8 cellular contexts compared by ENCODE assay signal in the genomic region with DNA sequence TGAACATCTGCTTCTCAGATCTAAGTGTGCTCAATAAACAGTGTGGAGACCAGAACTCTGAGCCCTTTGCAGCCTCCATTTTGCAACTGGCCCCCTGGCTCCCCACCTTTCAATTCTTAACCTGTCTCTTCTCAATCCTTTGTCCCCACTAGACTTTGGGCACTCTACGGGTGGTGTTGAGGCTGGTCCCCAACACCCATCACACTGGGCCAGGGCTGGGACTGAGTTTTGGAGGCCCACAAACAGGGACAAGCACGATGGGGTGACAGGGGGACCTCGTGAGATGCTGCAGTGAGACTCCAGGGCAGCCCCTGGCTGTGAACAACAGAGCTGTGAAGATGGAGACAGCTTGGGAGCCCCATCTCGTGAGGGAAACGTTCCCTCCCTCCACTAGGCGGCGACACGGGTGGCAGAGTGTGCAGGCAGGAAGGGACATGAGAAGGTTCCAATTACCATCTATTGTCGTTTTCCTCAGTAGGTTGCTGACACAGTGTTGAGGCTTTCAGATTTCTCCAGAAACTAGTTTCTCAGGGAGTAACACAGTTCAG. TPM values are rescaled to one million over a fixed set of nuclear protein-coding genes. Genes with fewer than 3 reads are reported as not detected.
DNase-seq lines count a peak whose midpoint lies in the region; ATAC-seq and TF ChIP-seq lines count a peak whose summit lies in the region.

No MANE protein-coding gene starts in this region.

- H3K4me3 ChIP-seq in OCI-LY7 (ENCODE audit: low read depth, low read length, poor library complexity, severe bottlenecking), result no peak overlapping the region
- no peak overlapping the region for H3K4me3 ChIP-seq in hepatocyte

- POLR2A ChIA-PET in OCI-LY7 (lab: Charles Lee), result no interaction called here

- no peak overlapping the region for H3K4me2 ChIP-seq in OCI-LY7 (ENCODE audit: low read length)
- H3K4me2 ChIP-seq in hepatocyte, result no peak overlapping the region

- no peaks in the 10 kb centered on the region; the same call in 1 of the 2 replicates for H3K9me3 ChIP-seq in OCI-LY7 (ENCODE audit: low read length)
- H3K9me3 ChIP-seq in hepatocyte (ENCODE audit: low read depth), result no peaks in the 10 kb centered on the region

- peak; percentile 58 for DNase-seq in SKM-1 treated with dmso at 0.1 percent for 144 hours (lab: John Stamatoyannopoulos, UW; ENCODE audit: unreplicated experiment)
- DNase-seq in SKM-1 (lab: John Stamatoyannopoulos, UW; ENCODE audit: unreplicated experiment), result no peak
- peak; percentile 72 for DNase-seq in OCI-LY7 (ENCODE audit: low spot score)
- DNase-seq in activated gamma-delta T cell treated with anti-CD3 and anti-CD28 coated beads, Interleukin-2, amount 50 U/mL, for 16 hours (ENCODE audit: low read depth), result peak; percentile 52
- peak; percentile 41 for DNase-seq in hepatocyte (ENCODE audit: low spot score)
- DNase-seq in stimulated activated CD8-positive, alpha-beta memory T cell treated with anti-CD3 and anti-CD28 coated beads, Interleukin-12 subunit alpha, Interleukin-12 subunit beta, amount 100 ng/mL, for 1 hour (ENCODE audit: low read depth), result peak; percentile 48
- DNase-seq in C1 segment of cervical spinal cord (lab: John Stamatoyannopoulos, UW), result no peak

- no peaks in the 10 kb centered on the region for H4K20me1 ChIP-seq in OCI-LY7 (ENCODE audit: insufficient read depth, low read length)
- H4K20me1 ChIP-seq in hepatocyte (ENCODE audit: insufficient read depth, poor library complexity, severe bottlenecking), result peaks cover 18% of the 10 kb centered on the region

- WGBS in hepatocyte (ENCODE audit: low lambda C conversion rate, missing lambda C conversion rate), result 62% methylated on average over 9 of the region's 9 CpGs

- no peak overlapping the region for H2AFZ ChIP-seq in OCI-LY7 (ENCODE audit: low read length)
- H2AFZ ChIP-seq in hepatocyte, result no peak overlapping the region

- no peaks in the 10 kb centered on the region for H3K27me3 ChIP-seq in hepatocyte

- H3K9me2 ChIP-seq in OCI-LY7 (ENCODE audit: insufficient read depth, low read length) (no peaks in the 10 kb centered on the region), hepatocyte (replicated peaks; ENCODE audit: insufficient read depth) (no peaks in the 10 kb centered on the region)

- H3K4me1 ChIP-seq in OCI-LY7 (ENCODE audit: insufficient read depth, low read length, poor library complexity, severe bottlenecking) (peaks cover 46% of the 10 kb centered on the region), hepatocyte (ENCODE audit: insufficient read depth) (peaks cover 25% of the 10 kb centered on the region)

- H3K27ac ChIP-seq in OCI-LY7 (ENCODE audit: low read depth, low read length, poor library complexity, severe bottlenecking) (no peak overlapping the region), hepatocyte (peak overlapping the region; percentile 56)

- TF ChIP-seq CTCF in OCI-LY7 (conservative IDR thresholded peaks at IDR 0.05; ENCODE audit: low read length) (peak; percentile 81), hepatocyte (IDR thresholded peaks at IDR 0.05; ENCODE audit: poor library complexity) (peak; percentile 19)

- intact Hi-C loops in OCI-LY7 (cut with micrococcal nuclease; ENCODE audit: unreplicated experiment), result loop anchor here (1.0 kb wide), 1 partner anchor 42 kb away; no protein-coding TSS in a partner anchor

- CTCF ChIA-PET in OCI-LY7 (lab: Charles Lee; ENCODE audit: unreplicated experiment), result interaction anchor here (1.4 kb wide), 1 partner anchor 43 kb away, joined by 4 read pairs; no protein-coding TSS in a partner anchor

- H3K79me2 ChIP-seq in OCI-LY7 (ENCODE audit: insufficient read depth, low read depth, low read length) (peaks cover 39% of the 10 kb centered on the region; the same call in 1 of the 2 replicates), hepatocyte (peaks cover 50% of the 10 kb centered on the region)

- no peak for ATAC-seq in HG03469 (IDR thresholded peaks at IDR 0.05; ENCODE audit: unreplicated experiment)

- no TSS peak for BruUV-seq in OCI-LY7 (replicated peaks; lab: Mats Ljungman, UMichigan)

- peaks cover 57% of the 10 kb centered on the region for H3K36me3 ChIP-seq in OCI-LY7 (ENCODE audit: insufficient read depth, low read length)
- H3K36me3 ChIP-seq in hepatocyte (replicated peaks; ENCODE audit: insufficient read depth, low read depth), result no peaks in the 10 kb centered on the region

RNA-seq across cellular contexts. Expression of a gene that starts 1.2 kb away (rescaled TPM):
- total RNA-seq in OCI-LY7 (2014; rRNA removed; shearing (Covaris generic)), result 24.7 and 30.6 TPM in 2 replicates
- total RNA-seq in OCI-LY7 (2022) (65.9 and 69.4 TPM in 2 replicates), hepatocyte (6.7 and 9.2 TPM in 2 replicates)
- 7.8 and 11.1 TPM in 2 replicates for polyA plus RNA-seq in hepatocyte

RNA-seq across cellular contexts. Expression of a gene that starts 3.5 kb away (rescaled TPM):
- total RNA-seq in OCI-LY7 (2014; rRNA removed; shearing (Covaris generic)), result 13.0 and 17.6 TPM in 2 replicates
- total RNA-seq in OCI-LY7 (2022) (15.8 and 16.7 TPM in 2 replicates), hepatocyte (4.6 and 4.8 TPM in 2 replicates)
- polyA plus RNA-seq in hepatocyte, result 6.3 and 6.8 TPM in 2 replicates

RNA-seq across cellular contexts. Expression of a gene that starts 11.7 kb away (rescaled TPM):
- 22.7 and 41.9 TPM in 2 replicates for total RNA-seq in OCI-LY7 (2014; rRNA removed; shearing (Covaris generic))
- 51.8 and 53.5 TPM in 2 replicates for total RNA-seq in OCI-LY7 (2022)
- total RNA-seq in hepatocyte, result 36.9 and 46.3 TPM in 2 replicates
- 57.2 and 58.1 TPM in 2 replicates for polyA plus RNA-seq in hepatocyte

RNA-seq across cellular contexts. Expression of a gene that starts 29.9 kb away (rescaled TPM):
- 54.1 and 78.1 TPM in 2 replicates for total RNA-seq in OCI-LY7 (2014; rRNA removed; shearing (Covaris generic))
- total RNA-seq in OCI-LY7 (2022) (67.3 and 70.6 TPM in 2 replicates), hepatocyte (19.1 and 24.2 TPM in 2 replicates)
- 28.8 and 42.6 TPM in 2 replicates for polyA plus RNA-seq in hepatocyte

Comparison
In these comparisons a context has a peak if more than half of its experiments do, and no peak if none do; other contexts are left out.
1. DNase-seq: peak in SKM-1 treated with dmso at 0.1 percent for 144 hours (single experiment), OCI-LY7 (single experiment), activated gamma-delta T cell treated with anti-CD3 and anti-CD28 coated beads, Interleukin-2, amount 50 U/mL, for 16 hours (single experiment), hepatocyte (single experiment) and stimulated activated CD8-positive, alpha-beta memory T cell treated with anti-CD3 and anti-CD28 coated beads, Interleukin-12 subunit alpha, Interleukin-12 subunit beta, amount 100 ng/mL, for 1 hour (single experiment); none in SKM-1 (single experiment) and C1 segment of cervical spinal cord (0 of 14).